In genomic region chr7:157310676-157311185, GRCh38 we compare ENCODE assay signal across 1 cellular context.
TF ChIP-seq lines count a peak whose summit lies in the region.

No MANE protein-coding gene starts in this region.

TF ChIP-seq in SK-N-SH, 30 proteins besides CTCF, POLR2A, EP300 and RAD21 (continued from another document):
- TF ChIP-seq, protein P1, sequence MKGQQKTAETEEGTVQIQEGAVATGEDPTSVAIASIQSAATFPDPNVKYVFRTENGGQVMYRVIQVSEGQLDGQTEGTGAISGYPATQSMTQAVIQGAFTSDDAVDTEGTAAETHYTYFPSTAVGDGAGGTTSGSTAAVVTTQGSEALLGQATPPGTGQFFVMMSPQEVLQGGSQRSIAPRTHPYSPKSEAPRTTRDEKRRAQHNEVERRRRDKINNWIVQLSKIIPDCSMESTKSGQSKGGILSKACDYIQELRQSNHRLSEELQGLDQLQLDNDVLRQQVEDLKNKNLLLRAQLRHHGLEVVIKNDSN (IDR thresholded peaks at IDR 0.05; ENCODE audit: borderline replicate concordance, low read depth): no peak
- TF ChIP-seq YY1 (IDR thresholded peaks at IDR 0.05; ENCODE audit: low read depth) (peak; percentile 76; the same call in 1 of the 2 replicates), TAF1 (IDR thresholded peaks at IDR 0.05; ENCODE audit: borderline replicate concordance, low read depth, low read length) (no peak), FOSL2 (IDR thresholded peaks at IDR 0.05; ENCODE audit: borderline replicate concordance, low read depth) (no peak)
TF ChIP-seq in SK-N-SH: peak in this region for 1.
